In genomic region chr6:43910638-43911353, GRCh38 we compare ENCODE assay signal across 1 cellular context.
TF ChIP-seq lines count a peak whose summit lies in the region.

No MANE protein-coding gene starts in this region.

TF ChIP-seq in K562, 482 proteins besides CTCF, POLR2A, EP300 and RAD21 (continued from another document and continues in another):
- TF ChIP-seq CBX8 (IDR thresholded peaks at IDR 0.05; ENCODE audit: borderline replicate concordance, extremely low read depth, low read depth, low read length, poor library complexity, severe bottlenecking) (no peak), FOXP4 (CRISPR knock-in tag; IDR thresholded peaks at IDR 0.05; ENCODE audit: borderline replicate concordance) (no peak), ILK (tag; IDR thresholded peaks at IDR 0.05; ENCODE audit: borderline replicate concordance, low read depth) (no peak), HCFC1 (IDR thresholded peaks at IDR 0.05; ENCODE audit: low read depth, low read length) (peak; percentile 7; the same call in 1 of the 2 replicates), ZSCAN29 (IDR thresholded peaks at IDR 0.05) (no peak), ZNF444 (CRISPR knock-in tag; IDR thresholded peaks at IDR 0.05) (no peak), ZKSCAN1 (IDR thresholded peaks at IDR 0.05; ENCODE audit: low read depth, low read length) (peak; percentile 87), ZNF780A (CRISPR knock-in tag; IDR thresholded peaks at IDR 0.05) (peak; percentile 75; the same call in 1 of the 2 replicates), CBX3 (IDR thresholded peaks at IDR 0.05; ENCODE audit: borderline replicate concordance in 1 of 2, low read length in 2 of 2) (no peak), MTA2 (IDR thresholded peaks at IDR 0.05; ENCODE audit: low read depth) (no peak), SPI1 (IDR thresholded peaks at IDR 0.05; ENCODE audit: borderline replicate concordance, low read depth, low read length) (no peak), CHD1 (IDR thresholded peaks at IDR 0.05; ENCODE audit: low read length) (peak; percentile 15), HMBOX1 (IDR thresholded peaks at IDR 0.05) (no peak), ZBTB17 (CRISPR knock-in tag; IDR thresholded peaks at IDR 0.05) (peak; percentile 35; the same call in 1 of the 2 replicates), ELK3 (CRISPR knock-in tag; IDR thresholded peaks at IDR 0.05) (peak; percentile 75; the same call in 1 of the 2 replicates), CBX1 (IDR thresholded peaks at IDR 0.05; ENCODE audit: low read depth) (peak; percentile 88; the same call in 1 of the 2 replicates), PHF20 (IDR thresholded peaks at IDR 0.05; ENCODE audit: partially characterized antibody) (peak; percentile 22), ZNF354B (CRISPR knock-in tag; IDR thresholded peaks at IDR 0.05) (no peak), ZNF232 (CRISPR knock-in tag; IDR thresholded peaks at IDR 0.05) (no peak), ZNF551 (CRISPR knock-in tag; IDR thresholded peaks at IDR 0.05) (no peak), MEF2D (tag; conservative IDR thresholded peaks at IDR 0.05; ENCODE audit: low read depth) (no peak), SMARCA4 (IDR thresholded peaks at IDR 0.05) (peak; percentile 71; the same call in 1 of the 2 replicates), ZNF518B (CRISPR knock-in tag; IDR thresholded peaks at IDR 0.05) (0 out of 2 replicates have a peak, but pooled peaks have one; percentile 34), ZNF408 (CRISPR knock-in tag; IDR thresholded peaks at IDR 0.05; ENCODE audit: low read depth) (no peak), KLF16 (IDR thresholded peaks at IDR 0.05) (no peak), MAFK (IDR thresholded peaks at IDR 0.05; ENCODE audit: low read length) (no peak), CREBBP (IDR thresholded peaks at IDR 0.05; ENCODE audit: low read depth, low read length) (no peak), SP2 (IDR thresholded peaks at IDR 0.05; ENCODE audit: extremely low read depth, low read depth, low read length, poor library complexity, severe bottlenecking) (no peak), TOE1 (IDR thresholded peaks at IDR 0.05; ENCODE audit: borderline replicate concordance) (peak; percentile 79; the same call in 1 of the 2 replicates), TOE1 (CRISPR knock-in tag; IDR thresholded peaks at IDR 0.05; ENCODE audit: borderline replicate concordance, low read depth) (no peak), BRD4 (IDR thresholded peaks at IDR 0.05) (peak; percentile 77), MYC (IDR thresholded peaks at IDR 0.05; ENCODE audit: low read depth, low read length) (peak; percentile 90), MYC (CRISPR knock-in tag; IDR thresholded peaks at IDR 0.05; ENCODE audit: borderline replicate concordance, low read depth) (peak; percentile 64; the same call in 1 of the 2 replicates), FIP1L1 (IDR thresholded peaks at IDR 0.05; ENCODE audit: low read depth, low read length, poor library complexity, severe bottlenecking) (no peak), ZBTB26 (CRISPR knock-in tag; IDR thresholded peaks at IDR 0.05) (no peak), ZNF668 (CRISPR knock-in tag; IDR thresholded peaks at IDR 0.05) (peak; percentile 49; the same call in 1 of the 2 replicates), MLLT1 (IDR thresholded peaks at IDR 0.05) (peak in 1 of 2 experiments; percentile 99), YBX1 (IDR thresholded peaks at IDR 0.05) (no peak), SETDB1 (IDR thresholded peaks at IDR 0.05; ENCODE audit: low read length) (no peak), ZC3H4 (CRISPR knock-in tag; IDR thresholded peaks at IDR 0.05; ENCODE audit: borderline replicate concordance) (no peak)
- TF ChIP-seq, protein P1, sequence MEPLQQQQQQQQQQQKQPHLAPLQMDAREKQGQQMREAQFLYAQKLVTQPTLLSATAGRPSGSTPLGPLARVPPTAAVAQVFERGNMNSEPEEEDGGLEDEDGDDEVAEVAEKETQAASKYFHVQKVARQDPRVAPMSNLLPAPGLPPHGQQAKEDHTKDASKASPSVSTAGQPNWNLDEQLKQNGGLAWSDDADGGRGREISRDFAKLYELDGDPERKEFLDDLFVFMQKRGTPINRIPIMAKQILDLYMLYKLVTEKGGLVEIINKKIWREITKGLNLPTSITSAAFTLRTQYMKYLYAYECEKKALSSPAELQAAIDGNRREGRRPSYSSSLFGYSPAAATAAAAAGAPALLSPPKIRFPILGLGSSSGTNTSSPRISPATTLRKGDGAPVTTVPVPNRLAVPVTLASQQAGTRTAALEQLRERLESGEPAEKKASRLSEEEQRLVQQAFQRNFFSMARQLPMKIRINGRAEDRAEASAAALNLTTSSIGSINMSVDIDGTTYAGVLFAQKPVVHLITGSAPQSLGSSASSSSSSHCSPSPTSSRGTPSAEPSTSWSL (CRISPR knock-in tag; IDR thresholded peaks at IDR 0.05; ENCODE audit: borderline replicate concordance), result no peak
- TF ChIP-seq, protein P2, sequence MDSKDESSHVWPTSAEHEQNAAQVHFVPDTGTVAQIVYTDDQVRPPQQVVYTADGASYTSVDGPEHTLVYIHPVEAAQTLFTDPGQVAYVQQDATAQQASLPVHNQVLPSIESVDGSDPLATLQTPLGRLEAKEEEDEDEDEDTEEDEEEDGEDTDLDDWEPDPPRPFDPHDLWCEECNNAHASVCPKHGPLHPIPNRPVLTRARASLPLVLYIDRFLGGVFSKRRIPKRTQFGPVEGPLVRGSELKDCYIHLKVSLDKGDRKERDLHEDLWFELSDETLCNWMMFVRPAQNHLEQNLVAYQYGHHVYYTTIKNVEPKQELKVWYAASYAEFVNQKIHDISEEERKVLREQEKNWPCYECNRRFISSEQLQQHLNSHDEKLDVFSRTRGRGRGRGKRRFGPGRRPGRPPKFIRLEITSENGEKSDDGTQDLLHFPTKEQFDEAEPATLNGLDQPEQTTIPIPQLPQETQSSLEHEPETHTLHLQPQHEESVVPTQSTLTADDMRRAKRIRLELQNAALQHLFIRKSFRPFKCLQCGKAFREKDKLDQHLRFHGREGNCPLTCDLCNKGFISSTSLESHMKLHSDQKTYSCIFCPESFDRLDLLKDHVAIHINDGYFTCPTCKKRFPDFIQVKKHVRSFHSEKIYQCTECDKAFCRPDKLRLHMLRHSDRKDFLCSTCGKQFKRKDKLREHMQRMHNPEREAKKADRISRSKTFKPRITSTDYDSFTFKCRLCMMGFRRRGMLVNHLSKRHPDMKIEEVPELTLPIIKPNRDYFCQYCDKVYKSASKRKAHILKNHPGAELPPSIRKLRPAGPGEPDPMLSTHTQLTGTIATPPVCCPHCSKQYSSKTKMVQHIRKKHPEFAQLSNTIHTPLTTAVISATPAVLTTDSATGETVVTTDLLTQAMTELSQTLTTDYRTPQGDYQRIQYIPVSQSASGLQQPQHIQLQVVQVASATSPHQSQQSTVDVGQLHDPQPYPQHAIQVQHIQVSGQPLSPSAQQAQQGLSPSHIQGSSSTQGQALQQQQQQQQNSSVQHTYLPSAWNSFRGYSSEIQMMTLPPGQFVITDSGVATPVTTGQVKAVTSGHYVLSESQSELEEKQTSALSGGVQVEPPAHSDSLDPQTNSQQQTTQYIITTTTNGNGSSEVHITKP (IDR thresholded peaks at IDR 0.05; ENCODE audit: partially characterized antibody), result no peak
- TF ChIP-seq, protein P3, sequence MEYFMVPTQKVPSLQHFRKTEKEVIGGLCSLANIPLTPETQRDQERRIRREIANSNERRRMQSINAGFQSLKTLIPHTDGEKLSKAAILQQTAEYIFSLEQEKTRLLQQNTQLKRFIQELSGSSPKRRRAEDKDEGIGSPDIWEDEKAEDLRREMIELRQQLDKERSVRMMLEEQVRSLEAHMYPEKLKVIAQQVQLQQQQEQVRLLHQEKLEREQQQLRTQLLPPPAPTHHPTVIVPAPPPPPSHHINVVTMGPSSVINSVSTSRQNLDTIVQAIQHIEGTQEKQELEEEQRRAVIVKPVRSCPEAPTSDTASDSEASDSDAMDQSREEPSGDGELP (CRISPR knock-in tag; IDR thresholded peaks at IDR 0.05; ENCODE audit: borderline replicate concordance), result 0 out of 2 replicates have a peak, but pooled peaks have one; percentile 33
